In genomic region chr9:114370985-114371335, GRCh38 we compare ENCODE assay signal across 11 cellular contexts. TPM values are rescaled to one million over a fixed set of nuclear protein-coding genes. Genes with fewer than 3 reads are reported as not detected.
A peak's percentile ranks its signal among the peaks of the same experiment; 100 is the strongest.
DNase-seq lines count a peak whose midpoint lies in the region; ATAC-seq and TF ChIP-seq lines count a peak whose summit lies in the region.
"Had no signal": no experiment of that assay in that cellular context is flagged by ENCODE, and none has a peak within 500 bp of the region (broad histone marks: within the 10 kb centered on the region; RNA-seq: fewer than 3 reads in every experiment).

No MANE protein-coding gene starts in this region.

- no peak overlapping the region for H3K4me3 ChIP-seq in upper lobe of left lung
- H3K4me3 ChIP-seq: smooth muscle cell had no signal

- DNase-seq in activated naive CD4-positive, alpha-beta T cell treated with Interleukin-2 at 50 U/mL for 16 hours = no peak
- DNase-seq in activated naive CD8-positive, alpha-beta T cell treated with anti-CD3 and anti-CD28 coated beads, Interleukin-2, amount 50 U/mL, for 24 hours = no peak
- DNase-seq in medulla oblongata (ENCODE audit: extremely low spot score) (peak; percentile 71), upper lobe of left lung (no peak), AG08396 (ENCODE audit: low spot score) (no peak), SKM-1 treated with dmso at 0.1 percent for 144 hours (lab: John Stamatoyannopoulos, UW; ENCODE audit: unreplicated experiment) (no peak)

- H3K27ac ChIP-seq in upper lobe of left lung = peak overlapping the region; percentile 78 to 88 (median 86)
- H3K27ac ChIP-seq: KMS-11 had no signal

- no peak overlapping the region for H3K4me3 Mint-ChIP-seq in activated naive CD4-positive, alpha-beta T cell treated with anti-CD3 and anti-CD28 coated beads, Interleukin-2, amount 50 U/mL, for 24 hours
- H3K4me3 Mint-ChIP-seq in activated naive CD8-positive, alpha-beta T cell treated with anti-CD3 and anti-CD28 coated beads, Interleukin-2, amount 50 U/mL, for 24 hours = no peak overlapping the region

- peaks cover 16% of the 10 kb centered on the region for H3K36me3 Mint-ChIP-seq in activated naive CD4-positive, alpha-beta T cell treated with anti-CD3 and anti-CD28 coated beads, Interleukin-2, amount 50 U/mL, for 24 hours
- H3K36me3 Mint-ChIP-seq in activated naive CD8-positive, alpha-beta T cell treated with anti-CD3 and anti-CD28 coated beads, Interleukin-2, amount 50 U/mL, for 24 hours (ENCODE audit: low read depth) = peaks cover 75% of the 10 kb centered on the region

- H3K9me3 ChIP-seq in upper lobe of left lung = no peaks in the 10 kb centered on the region

- peak overlapping the region; percentile 94 for H3K27ac Mint-ChIP-seq in activated naive CD4-positive, alpha-beta T cell treated with anti-CD3 and anti-CD28 coated beads, Interleukin-2, amount 50 U/mL, for 24 hours
- peak overlapping the region; percentile 84 for H3K27ac Mint-ChIP-seq in activated naive CD8-positive, alpha-beta T cell treated with anti-CD3 and anti-CD28 coated beads, Interleukin-2, amount 50 U/mL, for 24 hours

- H3K4me1 Mint-ChIP-seq in activated naive CD4-positive, alpha-beta T cell treated with anti-CD3 and anti-CD28 coated beads, Interleukin-2, amount 50 U/mL, for 24 hours = peaks cover 86% of the 10 kb centered on the region
- H3K4me1 Mint-ChIP-seq in activated naive CD8-positive, alpha-beta T cell treated with anti-CD3 and anti-CD28 coated beads, Interleukin-2, amount 50 U/mL, for 24 hours = peaks cover 90% of the 10 kb centered on the region

- peaks cover 52 to 72% (median 60%) of the 10 kb centered on the region in 4 donors for H3K4me1 ChIP-seq in upper lobe of left lung

- 67 to 73% methylated on average over 1 to 4 of the region's 4 CpGs for WGBS in upper lobe of left lung, 2 donors

- TF ChIP-seq EP300 in upper lobe of left lung (IDR thresholded peaks at IDR 0.05) = no peak

- no peak for TF ChIP-seq CTCF in upper lobe of left lung (IDR thresholded peaks at IDR 0.05)

- peaks cover 7 to 67% (median 25%) of the 10 kb centered on the region in 4 donors for H3K36me3 ChIP-seq in upper lobe of left lung

- H3K9me3 Mint-ChIP-seq in activated naive CD4-positive, alpha-beta T cell treated with anti-CD3 and anti-CD28 coated beads, Interleukin-2, amount 50 U/mL, for 24 hours = no peaks in the 10 kb centered on the region
- H3K9me3 Mint-ChIP-seq in activated naive CD8-positive, alpha-beta T cell treated with anti-CD3 and anti-CD28 coated beads, Interleukin-2, amount 50 U/mL, for 24 hours = peaks cover 3% of the 10 kb centered on the region

- ATAC-seq in activated naive CD8-positive, alpha-beta T cell treated with anti-CD3 and anti-CD28 coated beads, Interleukin-2, amount 50 U/mL, for 24 hours = no peak
- ATAC-seq in upper lobe of left lung (ENCODE audit: low FRiP score in 2 of 2) (no peak), GM21576 (IDR thresholded peaks at IDR 0.05; ENCODE audit: unreplicated experiment) (no peak)

- TF ChIP-seq POLR2A in upper lobe of left lung (IDR thresholded peaks at IDR 0.05) = no peak

- no peaks in the 10 kb centered on the region for H3K27me3 Mint-ChIP-seq in activated naive CD4-positive, alpha-beta T cell treated with anti-CD3 and anti-CD28 coated beads, Interleukin-2, amount 50 U/mL, for 24 hours
- no peaks in the 10 kb centered on the region for H3K27me3 Mint-ChIP-seq in activated naive CD8-positive, alpha-beta T cell treated with anti-CD3 and anti-CD28 coated beads, Interleukin-2, amount 50 U/mL, for 24 hours

- H3K27me3 ChIP-seq in upper lobe of left lung = no peaks in the 10 kb centered on the region

RNA-seq across cellular contexts. Expression of gene AKNA, which starts 16.8 kb away (rescaled TPM):
- total RNA-seq in upper lobe of left lung = 100 to 1,000 TPM in 1 of 6 donors, 10 to 100 TPM in 5; 38.3 to 152 (median 61.5) TPM

RNA-seq across cellular contexts. Expression of gene ORM2, which starts 41.3 kb away (rescaled TPM):
- total RNA-seq in upper lobe of left lung = 1 to 10 TPM in 4 of 6 donors, not detected in 2; 2.2 to 5.5 (median 4.0) TPM
- total RNA-seq: lung microvascular endothelial cell, smooth muscle cell had no signal

RNA-seq across cellular contexts. Expression of gene ORM1, which starts 48.1 kb away (rescaled TPM):
- 10 to 100 TPM in 4 of 6 donors, 1 to 10 TPM in 1, not detected in 1; 1.8 to 17.9 (median 12.0) TPM for total RNA-seq in upper lobe of left lung
- total RNA-seq: lung microvascular endothelial cell, smooth muscle cell had no signal
